In genomic region chr4:125350736-125351135, GRCh38 we compare ENCODE assay signal across 34 cellular contexts. TPM values are rescaled to one million over a fixed set of nuclear protein-coding genes. Genes with fewer than 3 reads are reported as not detected.
"Had no signal": no experiment of that assay in that cellular context is flagged by ENCODE, and none has a peak within 500 bp of the region (broad histone marks: within the 10 kb centered on the region; RNA-seq: fewer than 3 reads in every experiment).

No MANE protein-coding gene starts in this region.

- H3K9ac ChIP-seq: KMS-11 had no signal

- DNase-seq: activated B cell treated with CpG ODN at 0.5 μM for 24 hours; activated CD4-positive, alpha-beta memory T cell treated with anti-CD3 and anti-CD28 coated beads for 36 hours; activated CD4-positive, alpha-beta T cell treated with anti-CD3 and anti-CD28 coated beads for 4 hours; activated CD4-positive, alpha-beta T cell treated with anti-CD3 and anti-CD28 coated beads, Interleukin-2, amount 50 U/mL, for 1 hour; activated CD4-positive, CD25-positive, alpha-beta regulatory T cell treated with anti-CD3 and anti-CD28 coated beads, Interleukin-2, amount 50 U/mL, for 72 hours; activated CD8-positive, alpha-beta memory T cell treated with anti-CD3 and anti-CD28 coated beads, Interleukin-2, amount 50 U/mL, for 4 hours; activated naive CD4-positive, alpha-beta T cell treated with anti-CD3 and anti-CD28 coated beads, Interleukin-2, amount 10 ng/mL, durations not matched to agents 7 days and 5 days; activated naive CD8-positive, alpha-beta T cell treated with anti-CD3 and anti-CD28 coated beads, Interleukin-2, amount 50 U/mL, for 24 hours; activated T-cell treated with anti-CD3 and anti-CD28 coated beads for 4 hours; activated T-cell treated with anti-CD3 and anti-CD28 coated beads, Interleukin-2, amount 50 U/mL, for 4 hours; MM.1S; MV-4-11; NCI-H1092; NCI-H146; NCI-H187; NCI-H2029 treated with DMSO at 0.1 percent for 48 hours; NCI-H2171 treated with DMSO at 0.1 percent for 48 hours; NCI-H2227 treated with DMSO at 0.1 percent for 48 hours; NCI-H446 treated with DMSO at 0.1 percent for 48 hours; NCI-H524; PC-3; Peyer's patch; RPMI8226; SHP77 treated with DMSO at 0.1 percent for 48 hours; SW 1271; T-helper 1 cell; T-helper 2 cell; T-helper 9 cell had no signal

- H3K27ac Mint-ChIP-seq: activated B cell treated with CpG ODN at 0.5 μM for 24 hours; activated CD4-positive, alpha-beta memory T cell treated with anti-CD3 and anti-CD28 coated beads for 36 hours; activated naive CD4-positive, alpha-beta T cell treated with anti-CD3 and anti-CD28 coated beads, Interleukin-2, amount 10 ng/mL, durations not matched to agents 7 days and 5 days; activated naive CD8-positive, alpha-beta T cell; activated naive CD8-positive, alpha-beta T cell treated with anti-CD3 and anti-CD28 coated beads, Interleukin-2, amount 50 U/mL, for 24 hours; activated T-helper 1 cell treated with anti-CD3 and anti-CD28 coated beads, Interleukin-12 subunit alpha, Interleukin-12 subunit beta, Interleukin-2, Interleukin-4 antibody, amounts not matched to agents 30 ng/mL and 10 ng/mL and 1 ng/mL, durations not matched to agents 14 hours and 24 hours and 36 hours; brain had no signal

- H3K9me3 ChIP-seq: Peyer's patch, SJSA1 had no signal

- H3K4me3 Mint-ChIP-seq: activated B cell treated with CpG ODN at 0.5 μM for 24 hours; activated CD4-positive, alpha-beta memory T cell treated with anti-CD3 and anti-CD28 coated beads for 36 hours; activated naive CD4-positive, alpha-beta T cell treated with anti-CD3 and anti-CD28 coated beads, Interleukin-2, amount 10 ng/mL, durations not matched to agents 7 days and 5 days; activated naive CD8-positive, alpha-beta T cell; activated naive CD8-positive, alpha-beta T cell treated with anti-CD3 and anti-CD28 coated beads, Interleukin-2, amount 50 U/mL, for 24 hours; activated T-cell treated with anti-CD3 and anti-CD28 coated beads, Interleukin-2, amount 50 U/mL, for 4 hours; activated T-helper 1 cell treated with anti-CD3 and anti-CD28 coated beads, Interleukin-12 subunit alpha, Interleukin-12 subunit beta, Interleukin-2, Interleukin-4 antibody, amounts not matched to agents 30 ng/mL and 10 ng/mL and 1 ng/mL, durations not matched to agents 14 hours and 24 hours and 36 hours had no signal

- H3K27me3 ChIP-seq: Peyer's patch, SJSA1 had no signal

- H3K9me3 Mint-ChIP-seq: activated B cell treated with CpG ODN at 0.5 μM for 24 hours; activated naive CD4-positive, alpha-beta T cell treated with anti-CD3 and anti-CD28 coated beads, Interleukin-2, amount 10 ng/mL, durations not matched to agents 7 days and 5 days; activated naive CD8-positive, alpha-beta T cell treated with anti-CD3 and anti-CD28 coated beads, Interleukin-2, amount 50 U/mL, for 24 hours; activated T-cell treated with anti-CD3 and anti-CD28 coated beads, Interleukin-2, amount 50 U/mL, for 4 hours; activated T-helper 1 cell treated with anti-CD3 and anti-CD28 coated beads, Interleukin-12 subunit alpha, Interleukin-12 subunit beta, Interleukin-2, Interleukin-4 antibody, amounts not matched to agents 30 ng/mL and 10 ng/mL and 1 ng/mL, durations not matched to agents 14 hours and 24 hours and 36 hours; brain had no signal

- H3K27ac ChIP-seq: KMS-11, Peyer's patch, SJSA1, VCaP had no signal

- H3K27me3 Mint-ChIP-seq: activated B cell treated with CpG ODN at 0.5 μM for 24 hours; activated CD4-positive, alpha-beta memory T cell treated with anti-CD3 and anti-CD28 coated beads for 36 hours; activated naive CD4-positive, alpha-beta T cell treated with anti-CD3 and anti-CD28 coated beads, Interleukin-2, amount 10 ng/mL, durations not matched to agents 7 days and 5 days; activated naive CD8-positive, alpha-beta T cell; activated naive CD8-positive, alpha-beta T cell treated with anti-CD3 and anti-CD28 coated beads, Interleukin-2, amount 50 U/mL, for 24 hours; brain had no signal

- H3K4me1 Mint-ChIP-seq: activated B cell treated with CpG ODN at 0.5 μM for 24 hours; activated naive CD4-positive, alpha-beta T cell treated with anti-CD3 and anti-CD28 coated beads, Interleukin-2, amount 10 ng/mL, durations not matched to agents 7 days and 5 days; activated naive CD8-positive, alpha-beta T cell treated with anti-CD3 and anti-CD28 coated beads, Interleukin-2, amount 50 U/mL, for 24 hours had no signal

- H3K36me3 Mint-ChIP-seq: activated CD4-positive, alpha-beta memory T cell treated with anti-CD3 and anti-CD28 coated beads for 36 hours; activated naive CD4-positive, alpha-beta T cell treated with anti-CD3 and anti-CD28 coated beads, Interleukin-2, amount 10 ng/mL, durations not matched to agents 7 days and 5 days; activated naive CD8-positive, alpha-beta T cell; brain had no signal

- H3K4me1 ChIP-seq: Peyer's patch, SJSA1 had no signal

- H3K36me3 ChIP-seq: Peyer's patch, SJSA1 had no signal

- H3K4me3 ChIP-seq: Peyer's patch, SJSA1 had no signal

RNA-seq across cellular contexts. Expression of gene FAT4, which starts 36.0 kb away (rescaled TPM):
- total RNA-seq: activated B cell treated with CpG ODN at 0.5 μM for 24 hours; activated CD4-positive, alpha-beta memory T cell treated with anti-CD3 and anti-CD28 coated beads for 36 hours; activated T-helper 1 cell treated with anti-CD3 and anti-CD28 coated beads, Interleukin-12 subunit alpha, Interleukin-12 subunit beta, Interleukin-2, Interleukin-4 antibody, amounts not matched to agents 30 ng/mL and 10 ng/mL and 1 ng/mL, durations not matched to agents 14 hours and 24 hours and 36 hours had no signal
